21 cellular contexts compared by ENCODE assay signal in genomic region chr4:90093526-90093925, GRCh38. TPM values are rescaled to one million over a fixed set of nuclear protein-coding genes. Genes with fewer than 3 reads are reported as not detected.
"Had no signal": no experiment of that assay in that cellular context is flagged by ENCODE, and none has a peak within 500 bp of the region (broad histone marks: within the 10 kb centered on the region; RNA-seq: fewer than 3 reads in every experiment).

No MANE protein-coding gene starts in this region.

- ATAC-seq: K562, Panc1, SK-N-SH treated with all-trans-retinoic acid at 6 μM for 48 hours, T-helper 17 cell had no signal

- H3K27ac ChIP-seq: HL-60, KMS-11, RWPE1 had no signal

- DNase-seq: MV-4-11, NCI-H1048, NCI-H1105, NCI-H1436 treated with DMSO at 0.1 percent for 48 hours, NCI-H1694, NCI-H187 treated with DMSO at 0.1 percent for 48 hours, NCI-H2107, NCI-H2171 treated with DMSO at 0.1 percent for 48 hours, NCI-H345, NCI-H524 treated with DMSO at 0.1 percent for 48 hours, NCI-H82, SHP77, T-helper 1 cell, T-helper 17 cell had no signal

RNA-seq across cellular contexts. Expression of gene CCSER1, which starts 33.7 kb away (rescaled TPM):
- total RNA-seq: K562, LHCN-M2 had no signal
